18 cellular contexts compared by ENCODE assay signal in the genomic region with DNA sequence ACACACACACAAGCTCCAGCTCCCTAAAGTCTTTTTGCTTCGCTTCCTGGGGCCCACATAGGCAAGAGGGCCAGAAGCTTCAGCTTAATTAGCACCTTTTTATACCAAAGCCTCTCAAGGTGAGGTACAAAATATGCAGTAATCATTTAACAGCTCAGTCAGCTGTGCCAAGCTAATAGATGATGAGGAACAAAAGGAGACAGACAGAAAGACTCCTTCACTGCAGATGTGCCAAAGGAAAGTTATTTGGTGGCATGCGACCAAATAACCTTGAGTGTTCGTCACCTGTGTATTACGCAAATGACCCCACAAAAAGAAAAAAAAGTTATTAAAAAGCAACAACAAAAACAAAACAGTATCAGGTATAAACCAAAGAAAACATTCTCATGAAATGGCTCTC.
DNase-seq lines count a peak whose midpoint lies in the region; ATAC-seq, FAIRE-seq and TF ChIP-seq lines count a peak whose summit lies in the region.
"Had no signal": no experiment of that assay in that cellular context is flagged by ENCODE, and none has a peak within 500 bp of the region (broad histone marks: within the 10 kb centered on the region; RNA-seq: fewer than 3 reads in every experiment).

No MANE protein-coding gene starts in this region.

- no peak for FAIRE-seq in keratinocyte (lab: Jason Lieb, UNC)
- FAIRE-seq: A549 had no signal

- WGBS in mammary epithelial cell (ENCODE audit: low coverage, missing lambda C conversion rate) = 16% methylated on average over 4 of the region's 4 CpGs

- dilution Hi-C loops in mammary epithelial cell (cut with HindIII; ENCODE audit: low sequenced_read_pairs) = no loop called here
- dilution Hi-C loops in keratinocyte (cut with MboI; ENCODE audit: extremely low pct_ligation_motif_present, low sequenced_read_pairs) = no loop called here

- no TSS peak for BruUV-seq in A673 (replicated peaks; lab: Mats Ljungman, UMichigan)
- BruUV-seq in mammary epithelial cell (replicated peaks; lab: Mats Ljungman, UMichigan) = no TSS peak

- H3K36me3 ChIP-seq in A673 (ENCODE audit: insufficient read depth, low read length, poor library complexity, severe bottlenecking) (no peaks in the 10 kb centered on the region), mammary epithelial cell (ENCODE audit: insufficient read depth, low read length) (no peaks in the 10 kb centered on the region), keratinocyte (ENCODE audit: control insufficient read depth in 2 of 2, extremely low read depth in 1 of 2, insufficient read depth in 2 of 2, low read length in 2 of 2) (no peaks in the 10 kb centered on the region)

- H3K27me3 ChIP-seq in A673 (replicated peaks; ENCODE audit: insufficient read depth, low read depth, low read length, poor library complexity) (no peaks in the 10 kb centered on the region), mammary epithelial cell (ENCODE audit: insufficient read depth, low read length) (no peaks in the 10 kb centered on the region), keratinocyte (ENCODE audit: control insufficient read depth, extremely low read depth, insufficient read depth, low read length) (no peaks in the 10 kb centered on the region)

- peak overlapping the region; percentile 68 for H3K4me2 ChIP-seq in mammary epithelial cell (ENCODE audit: insufficient read depth, low read depth, low read length)
- H3K4me2 ChIP-seq in keratinocyte (ENCODE audit: control insufficient read depth, extremely low read depth, insufficient read depth, low read depth, low read length) = peak overlapping the region; percentile 67
- H3K4me2 ChIP-seq: A549 had no signal

- H3K4me1 ChIP-seq in A673 (ENCODE audit: insufficient read depth, low read length, poor library complexity, severe bottlenecking) (peaks cover 19% of the 10 kb centered on the region), mammary epithelial cell (ENCODE audit: insufficient read depth, low read length) (peaks cover 18% of the 10 kb centered on the region), keratinocyte (ENCODE audit: control insufficient read depth, extremely low read depth, insufficient read depth, low read length) (peaks cover 16% of the 10 kb centered on the region)
- H3K4me1 ChIP-seq: A549 had no signal

- POLR2A ChIA-PET in A673 (lab: Charles Lee; ENCODE audit: low non-redundant PET) = no interaction called here

- no peak for TF ChIP-seq CTCF in A673 (conservative IDR thresholded peaks at IDR 0.05; ENCODE audit: low read depth, low read length)
- no peak for TF ChIP-seq CTCF in mammary epithelial cell (conservative IDR thresholded peaks at IDR 0.05 in 1 of 2, IDR thresholded peaks at IDR 0.05 in 1 of 2; ENCODE audit: extremely low read depth in 1 of 2, insufficient read depth in 1 of 2, low read depth in 1 of 2, low read length in 2 of 2)
- TF ChIP-seq CTCF in keratinocyte (optimal IDR thresholded peaks at IDR 0.05 in 1 of 3, IDR thresholded peaks at IDR 0.05 in 1 of 3, conservative IDR thresholded peaks at IDR 0.05 in 1 of 3; ENCODE audit: extremely low read depth in 1 of 3, insufficient read depth in 2 of 3, low read length in 3 of 3) = no peak

- H3K9me3 ChIP-seq in A673 (ENCODE audit: low read depth, low read length, poor library complexity, severe bottlenecking) (peaks cover 16% of the 10 kb centered on the region), mammary epithelial cell (replicated peaks; ENCODE audit: insufficient read depth, low read length) (peaks cover 15% of the 10 kb centered on the region), keratinocyte (ENCODE audit: control insufficient read depth, low read depth, low read length) (peaks cover 3% of the 10 kb centered on the region)

- H3K9me3 Mint-ChIP-seq in activated naive CD4-positive, alpha-beta T cell treated with anti-CD3 and anti-CD28 coated beads, Interleukin-2, amount 50 U/mL, for 72 hours = peaks cover 3 to 5% of the 10 kb centered on the region in 2 donors

- H3K27ac ChIP-seq in A673 (ENCODE audit: low read depth, low read length, poor library complexity, severe bottlenecking) (peak overlapping the region; percentile 65), mammary epithelial cell (ENCODE audit: insufficient read depth, low read depth, low read length) (peak overlapping the region; percentile 61), keratinocyte (ENCODE audit: control insufficient read depth, insufficient read depth, low read length) (peak overlapping the region; percentile 36)
- H3K27ac ChIP-seq: A549 had no signal

- H2AFZ ChIP-seq in mammary epithelial cell (ENCODE audit: low read depth, low read length) = peak overlapping the region; percentile 84
- H2AFZ ChIP-seq in keratinocyte (ENCODE audit: control insufficient read depth, low read length) = peak overlapping the region; percentile 83

- H3K79me2 ChIP-seq in mammary epithelial cell (ENCODE audit: insufficient read depth, low read length) (no peaks in the 10 kb centered on the region), keratinocyte (ENCODE audit: control insufficient read depth, insufficient read depth, low read length) (no peaks in the 10 kb centered on the region)

- in situ Hi-C loops in mammary epithelial cell (cut with MboI; ENCODE audit: low sequenced_read_pairs in 2 of 2) = loop anchor here in 1 of 2 donors (5.0 kb wide), 1 partner anchor 100 kb away; no protein-coding TSS in a partner anchor

- intact Hi-C loops in A673 (cut with micrococcal nuclease; ENCODE audit: unreplicated experiment) (no loop called here), mammary epithelial cell (cut with micrococcal nuclease) (no loop called here)

- H4K20me1 ChIP-seq in mammary epithelial cell (ENCODE audit: insufficient read depth, low read length) = no peaks in the 10 kb centered on the region
- H4K20me1 ChIP-seq in keratinocyte (ENCODE audit: control insufficient read depth, extremely low read depth, insufficient read depth, low read length) = no peaks in the 10 kb centered on the region

- CTCF ChIA-PET in A673 (lab: Charles Lee) = no interaction called here
- CTCF ChIA-PET in mammary epithelial cell (lab: Charles Lee; ENCODE audit: low non-redundant PET) = interaction anchor here (0.6 kb wide), 1 partner anchor 106 kb away, joined by 5 read pairs; no protein-coding TSS in a partner anchor

- H3K9ac ChIP-seq in mammary epithelial cell (ENCODE audit: insufficient read depth, low read length) (no peak overlapping the region), keratinocyte (ENCODE audit: control insufficient read depth, extremely low read depth, insufficient read depth, low read length) (no peak overlapping the region)

- H3K9me1 ChIP-seq in keratinocyte (ENCODE audit: control insufficient read depth, extremely low read depth, insufficient read depth, low read length) = no peaks in the 10 kb centered on the region

- DNase-seq in A673 (ENCODE audit: low spot score) = peak; percentile 13
- DNase-seq in NCI-H1436 (lab: John Stamatoyannopoulos, UW) = peak; percentile 51
- DNase-seq in mammary epithelial cell = no peak
- DNase-seq in keratinocyte (ENCODE audit: low read depth, low spot score) = no peak
- DNase-seq in UCSD-AML1 (lab: John Stamatoyannopoulos, UW; ENCODE audit: unreplicated experiment) = no peak
- DNase-seq in activated naive CD4-positive, alpha-beta T cell treated with anti-CD3 and anti-CD28 coated beads, Interleukin-2, amount 50 U/mL, for 72 hours (ENCODE audit: low spot score in 2 of 2) = no peak
- no peak for DNase-seq in COLO829 (ENCODE audit: low spot score)
- DNase-seq: EL; H7; IMR-90; Karpas-422; MM.1S; NCI-H1092 treated with DMSO at 0.1 percent for 48 hours; NCI-H2029; NCI-H2227 treated with DMSO at 0.1 percent for 48 hours; NK-92 treated with Interleukin-12 subunit alpha and Interleukin-12 subunit beta, amount 100 ng/mL, for 24 hours had no signal

- no peak overlapping the region for H3K27ac Mint-ChIP-seq in activated naive CD4-positive, alpha-beta T cell treated with anti-CD3 and anti-CD28 coated beads, Interleukin-2, amount 50 U/mL, for 72 hours

- H3K36me3 Mint-ChIP-seq in activated naive CD4-positive, alpha-beta T cell treated with anti-CD3 and anti-CD28 coated beads, Interleukin-2, amount 50 U/mL, for 72 hours = peaks cover 0 to 5% of the 10 kb centered on the region in 2 donors

- ATAC-seq in HG02642 (IDR thresholded peaks at IDR 0.05; ENCODE audit: poor library complexity, unreplicated experiment) = no peak
- no peak for ATAC-seq in activated naive CD4-positive, alpha-beta T cell treated with anti-CD3 and anti-CD28 coated beads, Interleukin-2, amount 50 U/mL, for 72 hours
- ATAC-seq: A549 had no signal

- H3K4me3 ChIP-seq in A673 (ENCODE audit: low read depth, low read length, poor library complexity, severe bottlenecking) (peak overlapping the region; percentile 15), mammary epithelial cell (replicated peaks in 1 of 3; ENCODE audit: insufficient read depth in 1 of 3, low read depth in 2 of 3, low read length in 3 of 3) (no peak overlapping the region), keratinocyte (ENCODE audit: control insufficient read depth in 2 of 3, extremely low read depth in 1 of 3, insufficient read depth in 2 of 3, low read depth in 1 of 3, low read length in 3 of 3) (peak overlapping the region in 1 of 3 experiments; percentile 46)
- H3K4me3 ChIP-seq: A549 had no signal

Comparison
In these comparisons a context has a peak if more than half of its experiments do, and no peak if none do; other contexts are left out.
1. DNase-seq: peak in A673 (single experiment) and NCI-H1436 (single experiment); none in mammary epithelial cell (single experiment), keratinocyte (single experiment), UCSD-AML1 (single experiment), activated naive CD4-positive, alpha-beta T cell treated with anti-CD3 and anti-CD28 coated beads, Interleukin-2, amount 50 U/mL, for 72 hours (0 of 2) and COLO829 (single experiment).
2. Peak in every context shown above with its lines, with median percentiles within 50 percentile points of each other: H3K27ac ChIP-seq.